In genomic region chr16:23694707-23695373, GRCh38 we compare ENCODE assay signal across 1 cellular context.
A peak's percentile ranks its signal among the peaks of the same experiment; 100 is the strongest.
TF ChIP-seq lines count a peak whose summit lies in the region.

No MANE protein-coding gene starts in this region.

TF ChIP-seq in HepG2, 621 proteins besides CTCF, POLR2A, EP300 and RAD21 (continued from another document and continues in another):
- TF ChIP-seq ZSCAN29 (CRISPR knock-in tag; conservative IDR thresholded peaks at IDR 0.05) (no peak), ZNF772 (CRISPR knock-in tag; IDR thresholded peaks at IDR 0.05) (peak; percentile 66; the same call in 1 of the 2 replicates), ZNF740 (CRISPR knock-in tag; IDR thresholded peaks at IDR 0.05) (no peak), ZNF724P (CRISPR knock-in tag; IDR thresholded peaks at IDR 0.05; ENCODE audit: borderline replicate concordance) (0 out of 2 replicates have a peak, but pooled peaks have one; percentile 53), GABPB1 (CRISPR knock-in tag; IDR thresholded peaks at IDR 0.05) (peak; percentile 53; the same call in 1 of the 2 replicates), CBX2 (IDR thresholded peaks at IDR 0.05; ENCODE audit: low read depth, low read length) (no peak), CBX2 (CRISPR knock-in tag; IDR thresholded peaks at IDR 0.05; ENCODE audit: low read depth) (0 out of 2 replicates have a peak, but pooled peaks have one; percentile 63), ZNF749 (CRISPR knock-in tag; IDR thresholded peaks at IDR 0.05; ENCODE audit: borderline replicate concordance) (no peak), ZNF484 (CRISPR knock-in tag; IDR thresholded peaks at IDR 0.05; ENCODE audit: borderline replicate concordance, low read depth) (no peak), FOXA3 (CRISPR knock-in tag; IDR thresholded peaks at IDR 0.05) (no peak), KMT2A (CRISPR knock-in tag; IDR thresholded peaks at IDR 0.05) (no peak), FOXC1 (CRISPR knock-in tag; IDR thresholded peaks at IDR 0.05; ENCODE audit: borderline replicate concordance) (no peak), NFE2L2 (IDR thresholded peaks at IDR 0.05; ENCODE audit: low read length) (no peak), HNRNPLL (IDR thresholded peaks at IDR 0.05; ENCODE audit: low read depth, low read length, poor library complexity, severe bottlenecking) (peak; percentile 52), SNAPC4 (CRISPR knock-in tag; IDR thresholded peaks at IDR 0.05) (peak; percentile 70; the same call in 1 of the 2 replicates), ZNF256 (CRISPR knock-in tag; conservative IDR thresholded peaks at IDR 0.05) (no peak), E2F1 (CRISPR knock-in tag; IDR thresholded peaks at IDR 0.05) (no peak), TBP (CRISPR knock-in tag; IDR thresholded peaks at IDR 0.05) (no peak), TERF1 (CRISPR knock-in tag; IDR thresholded peaks at IDR 0.05) (no peak), ZHX2 (IDR thresholded peaks at IDR 0.05; ENCODE audit: low read depth) (no peak), ZHX2 (CRISPR knock-in tag; IDR thresholded peaks at IDR 0.05; ENCODE audit: borderline replicate concordance) (no peak), ZNF205 (CRISPR knock-in tag; IDR thresholded peaks at IDR 0.05) (peak; percentile 76; the same call in 1 of the 2 replicates), ZNF234 (CRISPR knock-in tag; conservative IDR thresholded peaks at IDR 0.05) (no peak), ZNF770 (CRISPR knock-in tag; IDR thresholded peaks at IDR 0.05) (peak; percentile 92), DR1 (CRISPR knock-in tag; IDR thresholded peaks at IDR 0.05) (peak; percentile 51; the same call in 1 of the 2 replicates), ZFX (CRISPR knock-in tag; IDR thresholded peaks at IDR 0.05; ENCODE audit: low read depth) (peak; percentile 89), ZNF121 (CRISPR knock-in tag; IDR thresholded peaks at IDR 0.05) (peak; percentile 62), RAD51 (IDR thresholded peaks at IDR 0.05; ENCODE audit: borderline replicate concordance) (no peak), MXI1 (IDR thresholded peaks at IDR 0.05; ENCODE audit: borderline replicate concordance, low read depth, low read length) (no peak; the same call in 2 of the 3 replicates), ZNF30 (CRISPR knock-in tag; IDR thresholded peaks at IDR 0.05) (no peak), ZNF253 (CRISPR knock-in tag; IDR thresholded peaks at IDR 0.05; ENCODE audit: borderline replicate concordance) (no peak), FOXO4 (CRISPR knock-in tag; conservative IDR thresholded peaks at IDR 0.05) (no peak), ZNF281 (CRISPR knock-in tag; IDR thresholded peaks at IDR 0.05; ENCODE audit: borderline replicate concordance) (no peak), HNRNPK (IDR thresholded peaks at IDR 0.05; ENCODE audit: low read depth, low read length, poor library complexity, severe bottlenecking) (no peak), ATF2 (CRISPR knock-in tag; IDR thresholded peaks at IDR 0.05) (no peak), CREM (IDR thresholded peaks at IDR 0.05) (no peak), CREM (CRISPR knock-in tag; IDR thresholded peaks at IDR 0.05) (no peak), SMARCC2 (IDR thresholded peaks at IDR 0.05) (no peak), MTA1 (CRISPR knock-in tag; IDR thresholded peaks at IDR 0.05; ENCODE audit: borderline replicate concordance) (peak; percentile 72; the same call in 1 of the 2 replicates), ZNF451 (CRISPR knock-in tag; IDR thresholded peaks at IDR 0.05) (no peak), ZNF251 (CRISPR knock-in tag; IDR thresholded peaks at IDR 0.05) (no peak), ZNF792 (CRISPR knock-in tag; IDR thresholded peaks at IDR 0.05) (no peak)
